In the genomic region with DNA sequence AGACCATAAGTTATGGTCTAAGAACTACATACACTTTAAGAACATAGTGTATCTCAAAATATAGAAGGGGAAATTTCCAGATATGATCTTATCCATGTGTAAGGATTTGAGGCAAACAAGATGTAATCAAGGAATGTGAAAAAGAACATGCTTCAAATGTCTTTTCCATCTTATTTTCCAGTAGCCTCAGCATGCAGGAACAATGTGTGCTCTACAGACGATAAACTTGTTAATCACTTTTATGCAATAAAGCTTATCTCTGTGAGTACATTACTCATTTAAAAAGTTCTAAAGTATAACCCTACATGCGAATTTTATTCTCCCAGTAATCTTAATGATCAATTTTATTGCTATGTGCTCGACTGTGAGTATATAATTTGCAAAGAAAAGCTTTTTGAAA, we compare ENCODE assay signal across 19 cellular contexts.
A peak's percentile ranks its signal among the peaks of the same experiment; 100 is the strongest.
DNase-seq lines count a peak whose midpoint lies in the region; ATAC-seq, FAIRE-seq and TF ChIP-seq lines count a peak whose summit lies in the region.
"Had no signal": no experiment of that assay in that cellular context is flagged by ENCODE, and none has a peak within 500 bp of the region (broad histone marks: within the 10 kb centered on the region; RNA-seq: fewer than 3 reads in every experiment).

No MANE protein-coding gene starts in this region.

- ATAC-seq in GM18502 (IDR thresholded peaks at IDR 0.05; ENCODE audit: poor library complexity, unreplicated experiment): no peak
- ATAC-seq: A549, GM23338 had no signal

- no peak overlapping the region for H2AFZ ChIP-seq in endothelial cell of umbilical vein (ENCODE audit: low read depth, low read length)
- H2AFZ ChIP-seq: GM23338 had no signal

- H3K27ac ChIP-seq in endothelial cell of umbilical vein (ENCODE audit: insufficient read depth, low read depth, low read length) (no peak overlapping the region), small intestine (ENCODE audit: low read depth in 1 of 2, low read length in 1 of 2) (no peak overlapping the region)
- H3K27ac ChIP-seq: A549, C4-2B, HL-60 had no signal

- DNase-seq in adipocyte (ENCODE audit: low read depth): peak; percentile 34
- DNase-seq in endothelial cell of umbilical vein (ENCODE audit: low read depth, low spot score): no peak
- peak; percentile 50 for DNase-seq in iris pigment epithelial cell (ENCODE audit: low read depth)
- DNase-seq in small intestine: peak; percentile 82
- DNase-seq in NCI-H446 (lab: John Stamatoyannopoulos, UW): no peak
- no peak for DNase-seq in central memory CD4-positive, alpha-beta T cell
- DNase-seq: AML-193; CD4-positive, alpha-beta memory T cell; DMS153; DMS79; GF-D8; HCEC 1CT; HFFc6 had no signal

- peaks cover 4% of the 10 kb centered on the region for H3K27me3 ChIP-seq in adipocyte (replicated peaks; ENCODE audit: control insufficient read depth, insufficient read depth, low read length)
- H3K27me3 ChIP-seq in endothelial cell of umbilical vein (ENCODE audit: control insufficient read depth in 2 of 2, insufficient read depth in 2 of 2, low read length in 2 of 2): no peaks in the 10 kb centered on the region
- no peaks in the 10 kb centered on the region for H3K27me3 ChIP-seq in small intestine (ENCODE audit: control insufficient read depth in 2 of 2, insufficient read depth in 2 of 2, low read length in 2 of 2)

- H3K9ac ChIP-seq in adipocyte (ENCODE audit: low read length): no peak overlapping the region
- H3K9ac ChIP-seq in endothelial cell of umbilical vein (replicated peaks; ENCODE audit: extremely low read depth, insufficient read depth, low read length): no peak overlapping the region

- no peaks in the 10 kb centered on the region for H3K36me3 ChIP-seq in adipocyte (ENCODE audit: control insufficient read depth, insufficient read depth, low read length, severe bottlenecking)
- H3K36me3 ChIP-seq in endothelial cell of umbilical vein (ENCODE audit: control insufficient read depth in 2 of 2, extremely low read depth in 1 of 2, insufficient read depth in 2 of 2, low read length in 2 of 2): no peaks in the 10 kb centered on the region
- H3K36me3 ChIP-seq in small intestine (ENCODE audit: control insufficient read depth in 2 of 2, insufficient read depth in 2 of 2, low read length in 2 of 2): no peaks in the 10 kb centered on the region

- H3K4me3 ChIP-seq in adipocyte (ENCODE audit: low read length) (no peak overlapping the region), endothelial cell of umbilical vein (replicated peaks in 1 of 3; ENCODE audit: insufficient read depth in 1 of 3, low read depth in 1 of 3, low read length in 3 of 3) (no peak overlapping the region), small intestine (ENCODE audit: low read depth in 1 of 2, low read length in 2 of 2) (no peak overlapping the region)
- H3K4me3 ChIP-seq: A549, GM23338 had no signal

- BruUV-seq in endothelial cell of umbilical vein (replicated peaks; lab: Mats Ljungman, UMichigan): no TSS peak

- H3K4me1 ChIP-seq in adipocyte (ENCODE audit: control insufficient read depth, insufficient read depth, low read length): no peaks in the 10 kb centered on the region
- no peaks in the 10 kb centered on the region for H3K4me1 ChIP-seq in endothelial cell of umbilical vein (ENCODE audit: control insufficient read depth, extremely low read depth, insufficient read depth, low read length)
- peaks cover 0 to 2% of the 10 kb centered on the region in 2 donors for H3K4me1 ChIP-seq in small intestine (ENCODE audit: control insufficient read depth in 2 of 2, insufficient read depth in 1 of 2, low read depth in 1 of 2, low read length in 1 of 2)
- H3K4me1 ChIP-seq: A549 had no signal

- no peaks in the 10 kb centered on the region for H4K20me1 ChIP-seq in endothelial cell of umbilical vein (replicated peaks; ENCODE audit: control insufficient read depth, extremely low read depth, insufficient read depth, low read length)

- POLR2A ChIA-PET in endothelial cell of umbilical vein (lab: Charles Lee): no interaction called here

- no peaks in the 10 kb centered on the region for H3K9me1 ChIP-seq in endothelial cell of umbilical vein (replicated peaks; ENCODE audit: control insufficient read depth, extremely low read depth, insufficient read depth, low read length)

- intact Hi-C loops in endothelial cell of umbilical vein (cut with micrococcal nuclease): no loop called here

- peak; percentile 15 for FAIRE-seq in endothelial cell of umbilical vein (lab: Jason Lieb, UNC)
- no peak for FAIRE-seq in small intestine (lab: Jason Lieb, UNC)
- FAIRE-seq: A549, H54 had no signal

- H3K9me3 ChIP-seq in adipocyte (ENCODE audit: control insufficient read depth, low read length) (no peaks in the 10 kb centered on the region), endothelial cell of umbilical vein (replicated peaks; ENCODE audit: control insufficient read depth, insufficient read depth, low read length) (no peaks in the 10 kb centered on the region), small intestine (ENCODE audit: control insufficient read depth, low read depth) (no peaks in the 10 kb centered on the region)
- H3K9me3 ChIP-seq: A549 had no signal

- no peak overlapping the region for H3K4me2 ChIP-seq in endothelial cell of umbilical vein (ENCODE audit: insufficient read depth, low read length)
- H3K4me2 ChIP-seq: A549, GM23338 had no signal

- CTCF ChIA-PET in endothelial cell of umbilical vein (lab: Charles Lee): interaction anchor here (1.4 kb wide), 1 partner anchor 124 kb away, joined by 3 read pairs; no protein-coding TSS in a partner anchor

- H3K79me2 ChIP-seq in endothelial cell of umbilical vein (ENCODE audit: control insufficient read depth, insufficient read depth, low read length): no peaks in the 10 kb centered on the region

- dilution Hi-C loops in endothelial cell of umbilical vein (cut with MboI; ENCODE audit: extremely low pct_ligation_motif_present, low sequenced_read_pairs): no loop called here

- no peak for TF ChIP-seq CTCF in endothelial cell of umbilical vein (IDR thresholded peaks at IDR 0.05; ENCODE audit: extremely low read depth in 1 of 2, insufficient read depth in 1 of 2, low read depth in 1 of 2, low read length in 2 of 2)

- TF ChIP-seq POLR2A in endothelial cell of umbilical vein (IDR thresholded peaks at IDR 0.05; ENCODE audit: low read depth, low read length): no peak

- WGBS in small intestine, 3 donors: 13 to 51% (median 30%) methylated on average over 3 of the region's 3 CpGs

TF ChIP-seq in endothelial cell of umbilical vein, 7 proteins besides CTCF, POLR2A, EP300 and RAD21:
- TF ChIP-seq GATA2 (IDR thresholded peaks at IDR 0.05; ENCODE audit: insufficient read depth, insufficient read length, low read depth, low read length): no peak
- TF ChIP-seq, protein P1, sequence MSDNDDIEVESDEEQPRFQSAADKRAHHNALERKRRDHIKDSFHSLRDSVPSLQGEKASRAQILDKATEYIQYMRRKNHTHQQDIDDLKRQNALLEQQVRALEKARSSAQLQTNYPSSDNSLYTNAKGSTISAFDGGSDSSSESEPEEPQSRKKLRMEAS (IDR thresholded peaks at IDR 0.05; ENCODE audit: insufficient read depth, insufficient read length): no peak
- no peak for TF ChIP-seq JUN (IDR thresholded peaks at IDR 0.05; ENCODE audit: borderline replicate concordance, insufficient read depth, insufficient read length, low read depth)
- no peak for TF ChIP-seq MYC (IDR thresholded peaks at IDR 0.05; ENCODE audit: low read depth, low read length)
- TF ChIP-seq FOS (IDR thresholded peaks at IDR 0.05; ENCODE audit: borderline replicate concordance, insufficient read depth, low read length): no peak
- TF ChIP-seq EZH2 (IDR thresholded peaks at IDR 0.05; ENCODE audit: borderline replicate concordance, low read depth, low read length, severe bottlenecking): no peak

Comparison
In these comparisons a context has a peak if more than half of its experiments do, and no peak if none do; other contexts are left out.
1. DNase-seq: peak in adipocyte (single experiment), iris pigment epithelial cell (single experiment) and small intestine (single experiment); none in endothelial cell of umbilical vein (single experiment), NCI-H446 (0 of 2) and central memory CD4-positive, alpha-beta T cell (single experiment).